Comparison of ENCODE assay signal across 8 cellular contexts in genomic region chr6:151452750-151453427, GRCh38. TPM values are rescaled to one million over a fixed set of nuclear protein-coding genes. Genes with fewer than 3 reads are reported as not detected.
DNase-seq lines count a peak whose midpoint lies in the region; ATAC-seq and TF ChIP-seq lines count a peak whose summit lies in the region.

No MANE protein-coding gene starts in this region.

- intact Hi-C loops in breast epithelium (cut with DNase I; ENCODE audit: low total_unique reads) = no loop called here

- H3K4me1 ChIP-seq in breast epithelium = peaks cover 3 to 10% of the 10 kb centered on the region in 2 donors

- ATAC-seq in left lobe of liver = peak; percentile 37
- no peak for ATAC-seq in GM18868 (IDR thresholded peaks at IDR 0.05; ENCODE audit: unreplicated experiment)

- no peaks in the 10 kb centered on the region for H3K9me3 ChIP-seq in breast epithelium

- peak overlapping the region; percentile 66 for H3K4me3 ChIP-seq in GM06990 (replicated peaks; ENCODE audit: low read depth, low read length)
- peak overlapping the region; percentile 72 to 93 (median 77) for H3K4me3 ChIP-seq in breast epithelium

- no peaks in the 10 kb centered on the region for H3K36me3 ChIP-seq in GM06990 (ENCODE audit: control insufficient read depth, insufficient read depth, low read length)
- no peaks in the 10 kb centered on the region for H3K36me3 ChIP-seq in breast epithelium

- H3K27me3 ChIP-seq in GM06990 (replicated peaks; ENCODE audit: control insufficient read depth, insufficient read depth, low read length) (no peaks in the 10 kb centered on the region), breast epithelium (no peaks in the 10 kb centered on the region)

- DNase-seq in GM06990 (ENCODE audit: extremely low read depth, insufficient read length) = no peak
- peak; percentile 47 for DNase-seq in NCI-H146 (lab: John Stamatoyannopoulos, UW)
- DNase-seq in breast epithelium (ENCODE audit: low spot score in 2 of 2) = peak; percentile 65 to 80
- DNase-seq in left lobe of liver (ENCODE audit: low spot score) = peak; percentile 78
- DNase-seq in NCI-H128 (lab: John Stamatoyannopoulos, UW; ENCODE audit: unreplicated experiment) = no peak
- DNase-seq in central memory CD4-positive, alpha-beta T cell = no peak

- H3K27ac ChIP-seq in breast epithelium = peak overlapping the region; percentile 87 to 94
- peak overlapping the region; percentile 76 for H3K27ac ChIP-seq in temporal lobe (ENCODE audit: low read depth, low read length)

- TF ChIP-seq CTCF in GM06990 (IDR thresholded peaks at IDR 0.05; ENCODE audit: insufficient read depth, low read length, poor library complexity, severe bottlenecking) = no peak
- TF ChIP-seq CTCF in breast epithelium (IDR thresholded peaks at IDR 0.05) = no peak

- no peak for TF ChIP-seq POLR2A in breast epithelium (IDR thresholded peaks at IDR 0.05)

RNA-seq across cellular contexts. Expression of gene RMND1, which starts 1.0 kb away (rescaled TPM):
- total RNA-seq in breast epithelium (10 to 100 TPM; 25.3 to 34.1 (median 32.1) TPM), left lobe of liver (18.6 TPM), temporal lobe (28.8 TPM)

RNA-seq across cellular contexts. Expression of gene CCDC170, which starts 40.9 kb away (rescaled TPM):
- total RNA-seq in breast epithelium (1 to 10 TPM; 3.5 to 9.8 (median 9.4) TPM), left lobe of liver (0.45 TPM), temporal lobe (0.74 TPM)

Comparison
In these comparisons a context has a peak if more than half of its experiments do, and no peak if none do; other contexts are left out.
1. DNase-seq: peak in NCI-H146 (single experiment), breast epithelium (2 of 2) and left lobe of liver (single experiment); none in GM06990 (single experiment), NCI-H128 (single experiment) and central memory CD4-positive, alpha-beta T cell (single experiment).